6 cellular contexts compared by ENCODE assay signal in genomic region chr22:50269573-50270301, GRCh38. TPM values are rescaled to one million over a fixed set of nuclear protein-coding genes. Genes with fewer than 3 reads are reported as not detected.
A peak's percentile ranks its signal among the peaks of the same experiment; 100 is the strongest.
DNase-seq lines count a peak whose midpoint lies in the region; ATAC-seq, FAIRE-seq and TF ChIP-seq lines count a peak whose summit lies in the region.

No MANE protein-coding gene starts in this region.

- no peak overlapping the region for H3K27ac ChIP-seq in mesendoderm (ENCODE audit: low read depth, low read length)

- H4K8ac ChIP-seq in mesendoderm (ENCODE audit: low read depth, low read length) = no peak overlapping the region

- H3K79me2 ChIP-seq in mesendoderm (ENCODE audit: control insufficient read depth, insufficient read depth, low read length) = no peaks in the 10 kb centered on the region

- ATAC-seq in HG03139 (IDR thresholded peaks at IDR 0.05; ENCODE audit: unreplicated experiment) = no peak

- H3K4ac ChIP-seq in mesendoderm (ENCODE audit: low read depth, low read length) = no peak overlapping the region

- peak overlapping the region; percentile 37 for H3K4me3 ChIP-seq in BE2C (ENCODE audit: low read depth, low read length)
- H3K4me3 ChIP-seq in Jurkat, Clone E6-1 (ENCODE audit: low read length) = peak overlapping the region; percentile 58
- H3K4me3 ChIP-seq in mesendoderm (ENCODE audit: low read length) = no peak overlapping the region

- H2BK15ac ChIP-seq in mesendoderm (replicated peaks; ENCODE audit: low read depth) = no peak overlapping the region

- no peak overlapping the region for H3K18ac ChIP-seq in mesendoderm (ENCODE audit: low read length)

- no peak overlapping the region for H2BK5ac ChIP-seq in mesendoderm (ENCODE audit: low read length)

- peak; percentile 49 for DNase-seq in BE2C
- no peak for DNase-seq in Jurkat, Clone E6-1 (ENCODE audit: low read depth, low spot score)
- no peak for DNase-seq in mesendoderm
- no peak for DNase-seq in D721Med (ENCODE audit: insufficient read length, low spot score)

- H3K36me3 ChIP-seq in BE2C (peaks cover 3% of the 10 kb centered on the region; the same call in 1 of the 2 replicates), mesendoderm (ENCODE audit: control insufficient read depth, insufficient read depth, low read length) (no peaks in the 10 kb centered on the region)

- no peak overlapping the region for H3K4me2 ChIP-seq in mesendoderm (ENCODE audit: low read length)

- peaks cover 14% of the 10 kb centered on the region for H3K4me1 ChIP-seq in BE2C
- no peaks in the 10 kb centered on the region for H3K4me1 ChIP-seq in mesendoderm (ENCODE audit: control insufficient read depth, low read depth, low read length)

- H3K9me3 Mint-ChIP-seq in activated naive CD8-positive, alpha-beta T cell (ENCODE audit: low read depth) = no peaks in the 10 kb centered on the region

- no CpG with 5 or more reads among the region's 56 CpGs for whole genome bisulfite sequencing in mesendoderm (ENCODE audit: extremely low coverage, insufficient coverage, low lambda C conversion rate)

- H3K4me1 Mint-ChIP-seq in activated naive CD8-positive, alpha-beta T cell (ENCODE audit: low read depth) = peaks cover 6% of the 10 kb centered on the region

- H2BK120ac ChIP-seq in mesendoderm (ENCODE audit: low read depth, low read length) = no peak overlapping the region

- no peak overlapping the region for H3K23ac ChIP-seq in mesendoderm (ENCODE audit: low read length)

- H3K9me3 ChIP-seq in BE2C = no peaks in the 10 kb centered on the region

- no peak overlapping the region for H4K5ac ChIP-seq in mesendoderm (ENCODE audit: low read length)

- H3K27me3 ChIP-seq in BE2C (peaks cover 5% of the 10 kb centered on the region), mesendoderm (ENCODE audit: insufficient read depth, low read length, poor library complexity) (peaks cover 5% of the 10 kb centered on the region)

- H2AK5ac ChIP-seq in mesendoderm (ENCODE audit: low read length) = no peak overlapping the region

- H3K79me1 ChIP-seq in mesendoderm (ENCODE audit: low read length) = no peaks in the 10 kb centered on the region

- no peak overlapping the region for H3K27ac Mint-ChIP-seq in activated naive CD8-positive, alpha-beta T cell

- H3K9ac ChIP-seq in mesendoderm (ENCODE audit: low read length) = no peak overlapping the region

- peak overlapping the region; percentile 58 for H3K4me3 Mint-ChIP-seq in activated naive CD8-positive, alpha-beta T cell

- FAIRE-seq in D721Med (lab: Jason Lieb, UNC) = no peak

- peak overlapping the region; percentile 56 for H3K56ac ChIP-seq in mesendoderm (ENCODE audit: low read length)

- no peaks in the 10 kb centered on the region for H3K27me3 Mint-ChIP-seq in activated naive CD8-positive, alpha-beta T cell

- no peak for TF ChIP-seq CTCF in BE2C (IDR thresholded peaks at IDR 0.05; ENCODE audit: low read depth, low read length)
- no peak for TF ChIP-seq CTCF in D721Med (IDR thresholded peaks at IDR 0.05; ENCODE audit: insufficient read depth, missing control alignments)

- no peaks in the 10 kb centered on the region for H3K36me3 Mint-ChIP-seq in activated naive CD8-positive, alpha-beta T cell

RNA-seq across cellular contexts. Expression of gene MAPK11, which starts 0.4 kb away (rescaled TPM):
- 38.3 TPM for polyA plus RNA-seq in BE2C (2012; ENCODE audit: insufficient read depth, insufficient read length, low read depth)
- 37.9 TPM for polyA plus RNA-seq in Jurkat, Clone E6-1 (2012; ENCODE audit: insufficient read depth, insufficient read length)
- 0.42 TPM for polyA plus RNA-seq in mesendoderm (2013, experiment 1 of 2)
- polyA plus RNA-seq in mesendoderm (2013, experiment 2 of 2) = 0.36 TPM

RNA-seq across cellular contexts. Expression of gene MAPK12, which starts 8.3 kb away (rescaled TPM):
- polyA plus RNA-seq in BE2C (2012; ENCODE audit: insufficient read depth, insufficient read length, low read depth) = 189 TPM
- 27.7 TPM for polyA plus RNA-seq in Jurkat, Clone E6-1 (2012; ENCODE audit: insufficient read depth, insufficient read length)
- polyA plus RNA-seq in mesendoderm (2013, experiment 1 of 2) = 5.1 TPM
- 5.2 TPM for polyA plus RNA-seq in mesendoderm (2013, experiment 2 of 2)

RNA-seq across cellular contexts. Expression of gene HDAC10, which starts 18.7 kb away (rescaled TPM):
- 151 TPM for polyA plus RNA-seq in BE2C (2012; ENCODE audit: insufficient read depth, insufficient read length, low read depth)
- 54.8 TPM for polyA plus RNA-seq in Jurkat, Clone E6-1 (2012; ENCODE audit: insufficient read depth, insufficient read length)
- 8.9 TPM for polyA plus RNA-seq in mesendoderm (2013, experiment 1 of 2)
- polyA plus RNA-seq in mesendoderm (2013, experiment 2 of 2) = 8.2 TPM

RNA-seq across cellular contexts. Expression of gene TUBGCP6, which starts 24.9 kb away (rescaled TPM):
- polyA plus RNA-seq in BE2C (2012; ENCODE audit: insufficient read depth, insufficient read length, low read depth) = 80.6 TPM
- polyA plus RNA-seq in Jurkat, Clone E6-1 (2012; ENCODE audit: insufficient read depth, insufficient read length) = 44.0 TPM
- 8.0 TPM for polyA plus RNA-seq in mesendoderm (2013, experiment 1 of 2)
- 7.6 TPM for polyA plus RNA-seq in mesendoderm (2013, experiment 2 of 2)

RNA-seq across cellular contexts. Expression of gene PLXNB2, which starts 37.7 kb away (rescaled TPM):
- 287 TPM for polyA plus RNA-seq in BE2C (2012; ENCODE audit: insufficient read depth, insufficient read length, low read depth)
- 17.6 TPM for polyA plus RNA-seq in Jurkat, Clone E6-1 (2012; ENCODE audit: insufficient read depth, insufficient read length)
- 34.1 TPM for polyA plus RNA-seq in mesendoderm (2013, experiment 1 of 2)
- 33.7 TPM for polyA plus RNA-seq in mesendoderm (2013, experiment 2 of 2)
